In the genomic region with DNA sequence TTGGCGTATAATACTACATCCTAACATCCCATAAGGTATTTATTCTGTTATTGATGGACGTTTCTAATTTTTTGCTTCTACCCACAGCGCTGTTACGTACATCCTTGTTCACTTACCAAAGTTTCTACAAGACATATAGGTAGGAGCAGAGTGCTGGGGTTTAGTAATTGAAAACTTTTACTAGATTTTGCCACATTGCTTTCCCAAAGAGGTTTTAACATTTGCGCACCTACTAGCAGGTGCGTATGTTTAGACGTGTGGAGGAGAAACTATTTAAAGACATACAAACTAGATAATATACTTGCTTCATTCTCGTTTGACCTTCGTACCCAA, we compare ENCODE assay signal across 1 cellular context.
TF ChIP-seq lines count a peak whose summit lies in the region.

No MANE protein-coding gene starts in this region.

TF ChIP-seq in GM23338, 12 proteins besides CTCF, POLR2A, EP300 and RAD21:
- TF ChIP-seq CREB1 (CRISPR knock-in tag; IDR thresholded peaks at IDR 0.05; ENCODE audit: low read depth) (no peak), POLR2AphosphoS5 (IDR thresholded peaks at IDR 0.05; ENCODE audit: low read depth) (no peak), EZH2 (IDR thresholded peaks at IDR 0.05; ENCODE audit: low read depth, unreplicated experiment) (no peak), JUNB (IDR thresholded peaks at IDR 0.05; ENCODE audit: unreplicated experiment) (no peak), ZNF331 (CRISPR knock-in tag; IDR thresholded peaks at IDR 0.05; ENCODE audit: low read depth) (no peak), EZH2phosphoT487 (IDR thresholded peaks at IDR 0.05; ENCODE audit: unreplicated experiment) (no peak)
- TF ChIP-seq, protein P1, sequence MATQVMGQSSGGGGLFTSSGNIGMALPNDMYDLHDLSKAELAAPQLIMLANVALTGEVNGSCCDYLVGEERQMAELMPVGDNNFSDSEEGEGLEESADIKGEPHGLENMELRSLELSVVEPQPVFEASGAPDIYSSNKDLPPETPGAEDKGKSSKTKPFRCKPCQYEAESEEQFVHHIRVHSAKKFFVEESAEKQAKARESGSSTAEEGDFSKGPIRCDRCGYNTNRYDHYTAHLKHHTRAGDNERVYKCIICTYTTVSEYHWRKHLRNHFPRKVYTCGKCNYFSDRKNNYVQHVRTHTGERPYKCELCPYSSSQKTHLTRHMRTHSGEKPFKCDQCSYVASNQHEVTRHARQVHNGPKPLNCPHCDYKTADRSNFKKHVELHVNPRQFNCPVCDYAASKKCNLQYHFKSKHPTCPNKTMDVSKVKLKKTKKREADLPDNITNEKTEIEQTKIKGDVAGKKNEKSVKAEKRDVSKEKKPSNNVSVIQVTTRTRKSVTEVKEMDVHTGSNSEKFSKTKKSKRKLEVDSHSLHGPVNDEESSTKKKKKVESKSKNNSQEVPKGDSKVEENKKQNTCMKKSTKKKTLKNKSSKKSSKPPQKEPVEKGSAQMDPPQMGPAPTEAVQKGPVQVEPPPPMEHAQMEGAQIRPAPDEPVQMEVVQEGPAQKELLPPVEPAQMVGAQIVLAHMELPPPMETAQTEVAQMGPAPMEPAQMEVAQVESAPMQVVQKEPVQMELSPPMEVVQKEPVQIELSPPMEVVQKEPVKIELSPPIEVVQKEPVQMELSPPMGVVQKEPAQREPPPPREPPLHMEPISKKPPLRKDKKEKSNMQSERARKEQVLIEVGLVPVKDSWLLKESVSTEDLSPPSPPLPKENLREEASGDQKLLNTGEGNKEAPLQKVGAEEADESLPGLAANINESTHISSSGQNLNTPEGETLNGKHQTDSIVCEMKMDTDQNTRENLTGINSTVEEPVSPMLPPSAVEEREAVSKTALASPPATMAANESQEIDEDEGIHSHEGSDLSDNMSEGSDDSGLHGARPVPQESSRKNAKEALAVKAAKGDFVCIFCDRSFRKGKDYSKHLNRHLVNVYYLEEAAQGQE (IDR thresholded peaks at IDR 0.05; ENCODE audit: unreplicated experiment): no peak
- TF ChIP-seq, protein P2, sequence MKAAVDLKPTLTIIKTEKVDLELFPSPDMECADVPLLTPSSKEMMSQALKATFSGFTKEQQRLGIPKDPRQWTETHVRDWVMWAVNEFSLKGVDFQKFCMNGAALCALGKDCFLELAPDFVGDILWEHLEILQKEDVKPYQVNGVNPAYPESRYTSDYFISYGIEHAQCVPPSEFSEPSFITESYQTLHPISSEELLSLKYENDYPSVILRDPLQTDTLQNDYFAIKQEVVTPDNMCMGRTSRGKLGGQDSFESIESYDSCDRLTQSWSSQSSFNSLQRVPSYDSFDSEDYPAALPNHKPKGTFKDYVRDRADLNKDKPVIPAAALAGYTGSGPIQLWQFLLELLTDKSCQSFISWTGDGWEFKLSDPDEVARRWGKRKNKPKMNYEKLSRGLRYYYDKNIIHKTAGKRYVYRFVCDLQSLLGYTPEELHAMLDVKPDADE (IDR thresholded peaks at IDR 0.05): no peak
- TF ChIP-seq, protein P3, sequence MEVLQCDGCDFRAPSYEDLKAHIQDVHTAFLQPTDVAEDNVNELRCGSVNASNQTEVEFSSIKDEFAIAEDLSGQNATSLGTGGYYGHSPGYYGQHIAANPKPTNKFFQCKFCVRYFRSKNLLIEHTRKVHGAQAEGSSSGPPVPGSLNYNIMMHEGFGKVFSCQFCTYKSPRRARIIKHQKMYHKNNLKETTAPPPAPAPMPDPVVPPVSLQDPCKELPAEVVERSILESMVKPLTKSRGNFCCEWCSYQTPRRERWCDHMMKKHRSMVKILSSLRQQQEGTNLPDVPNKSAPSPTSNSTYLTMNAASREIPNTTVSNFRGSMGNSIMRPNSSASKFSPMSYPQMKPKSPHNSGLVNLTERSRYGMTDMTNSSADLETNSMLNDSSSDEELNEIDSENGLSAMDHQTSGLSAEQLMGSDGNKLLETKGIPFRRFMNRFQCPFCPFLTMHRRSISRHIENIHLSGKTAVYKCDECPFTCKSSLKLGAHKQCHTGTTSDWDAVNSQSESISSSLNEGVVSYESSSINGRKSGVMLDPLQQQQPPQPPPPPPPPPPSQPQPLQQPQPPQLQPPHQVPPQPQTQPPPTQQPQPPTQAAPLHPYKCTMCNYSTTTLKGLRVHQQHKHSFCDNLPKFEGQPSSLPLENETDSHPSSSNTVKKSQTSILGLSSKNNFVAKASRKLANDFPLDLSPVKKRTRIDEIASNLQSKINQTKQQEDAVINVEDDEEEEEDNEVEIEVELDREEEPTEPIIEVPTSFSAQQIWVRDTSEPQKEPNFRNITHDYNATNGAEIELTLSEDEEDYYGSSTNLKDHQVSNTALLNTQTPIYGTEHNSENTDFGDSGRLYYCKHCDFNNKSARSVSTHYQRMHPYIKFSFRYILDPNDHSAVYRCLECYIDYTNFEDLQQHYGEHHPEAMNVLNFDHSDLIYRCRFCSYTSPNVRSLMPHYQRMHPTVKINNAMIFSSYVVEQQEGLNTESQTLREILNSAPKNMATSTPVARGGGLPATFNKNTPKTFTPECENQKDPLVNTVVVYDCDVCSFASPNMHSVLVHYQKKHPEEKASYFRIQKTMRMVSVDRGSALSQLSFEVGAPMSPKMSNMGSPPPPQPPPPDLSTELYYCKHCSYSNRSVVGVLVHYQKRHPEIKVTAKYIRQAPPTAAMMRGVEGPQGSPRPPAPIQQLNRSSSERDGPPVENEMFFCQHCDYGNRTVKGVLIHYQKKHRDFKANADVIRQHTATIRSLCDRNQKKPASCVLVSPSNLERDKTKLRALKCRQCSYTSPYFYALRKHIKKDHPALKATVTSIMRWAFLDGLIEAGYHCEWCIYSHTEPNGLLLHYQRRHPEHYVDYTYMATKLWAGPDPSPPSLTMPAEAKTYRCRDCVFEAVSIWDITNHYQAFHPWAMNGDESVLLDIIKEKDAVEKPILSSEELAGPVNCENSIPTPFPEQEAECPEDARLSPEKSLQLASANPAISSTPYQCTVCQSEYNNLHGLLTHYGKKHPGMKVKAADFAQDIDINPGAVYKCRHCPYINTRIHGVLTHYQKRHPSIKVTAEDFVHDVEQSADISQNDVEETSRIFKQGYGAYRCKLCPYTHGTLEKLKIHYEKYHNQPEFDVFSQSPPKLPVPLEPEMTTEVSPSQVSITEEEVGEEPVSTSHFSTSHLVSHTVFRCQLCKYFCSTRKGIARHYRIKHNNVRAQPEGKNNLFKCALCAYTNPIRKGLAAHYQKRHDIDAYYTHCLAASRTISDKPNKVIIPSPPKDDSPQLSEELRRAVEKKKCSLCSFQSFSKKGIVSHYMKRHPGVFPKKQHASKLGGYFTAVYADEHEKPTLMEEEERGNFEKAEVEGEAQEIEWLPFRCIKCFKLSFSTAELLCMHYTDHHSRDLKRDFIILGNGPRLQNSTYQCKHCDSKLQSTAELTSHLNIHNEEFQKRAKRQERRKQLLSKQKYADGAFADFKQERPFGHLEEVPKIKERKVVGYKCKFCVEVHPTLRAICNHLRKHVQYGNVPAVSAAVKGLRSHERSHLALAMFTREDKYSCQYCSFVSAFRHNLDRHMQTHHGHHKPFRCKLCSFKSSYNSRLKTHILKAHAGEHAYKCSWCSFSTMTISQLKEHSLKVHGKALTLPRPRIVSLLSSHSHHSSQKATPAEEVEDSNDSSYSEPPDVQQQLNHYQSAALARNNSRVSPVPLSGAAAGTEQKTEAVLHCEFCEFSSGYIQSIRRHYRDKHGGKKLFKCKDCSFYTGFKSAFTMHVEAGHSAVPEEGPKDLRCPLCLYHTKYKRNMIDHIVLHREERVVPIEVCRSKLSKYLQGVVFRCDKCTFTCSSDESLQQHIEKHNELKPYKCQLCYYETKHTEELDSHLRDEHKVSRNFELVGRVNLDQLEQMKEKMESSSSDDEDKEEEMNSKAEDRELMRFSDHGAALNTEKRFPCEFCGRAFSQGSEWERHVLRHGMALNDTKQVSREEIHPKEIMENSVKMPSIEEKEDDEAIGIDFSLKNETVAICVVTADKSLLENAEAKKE (CRISPR knock-in tag; IDR thresholded peaks at IDR 0.05): no peak
